Comparison of ENCODE assay signal across 8 cellular contexts in the genomic region with DNA sequence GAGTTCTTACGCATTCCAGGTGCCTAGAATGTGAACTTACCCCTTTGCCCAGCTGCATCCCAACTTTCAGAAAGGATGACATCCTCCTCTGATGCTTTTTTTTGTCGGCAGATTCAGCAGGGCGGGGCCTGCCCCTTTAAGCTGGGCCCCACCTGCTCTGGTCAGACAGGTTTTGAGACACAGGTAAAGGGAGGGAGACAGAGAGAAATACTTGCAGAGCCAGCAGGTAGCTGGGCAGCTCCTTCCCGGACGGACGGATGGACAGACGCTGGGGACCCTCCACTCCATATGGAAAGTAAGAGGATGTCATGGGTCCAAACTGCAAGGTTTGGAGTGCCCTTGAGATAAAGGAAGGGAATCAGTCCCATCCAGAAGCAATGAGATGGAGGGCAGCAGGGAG. TPM values are rescaled to one million over a fixed set of nuclear protein-coding genes. Genes with fewer than 3 reads are reported as not detected.
A peak's percentile ranks its signal among the peaks of the same experiment; 100 is the strongest.
DNase-seq lines count a peak whose midpoint lies in the region; ATAC-seq, FAIRE-seq and TF ChIP-seq lines count a peak whose summit lies in the region.

A gene with protein sequence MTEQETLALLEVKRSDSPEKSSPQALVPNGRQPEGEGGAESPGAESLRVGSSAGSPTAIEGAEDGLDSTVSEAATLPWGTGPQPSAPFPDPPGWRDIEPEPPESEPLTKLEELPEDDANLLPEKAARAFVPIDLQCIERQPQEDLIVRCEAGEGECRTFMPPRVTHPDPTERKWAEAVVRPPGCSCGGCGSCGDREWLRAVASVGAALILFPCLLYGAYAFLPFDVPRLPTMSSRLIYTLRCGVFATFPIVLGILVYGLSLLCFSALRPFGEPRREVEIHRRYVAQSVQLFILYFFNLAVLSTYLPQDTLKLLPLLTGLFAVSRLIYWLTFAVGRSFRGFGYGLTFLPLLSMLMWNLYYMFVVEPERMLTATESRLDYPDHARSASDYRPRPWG (plus strand): TSS at position 214 of the 400 bp plus-strand sequence. CDS start 902 bp downstream, outside the sequence.

- H3K4me1 ChIP-seq in adrenal gland (replicated peaks in 1 of 2) = peaks cover 16 to 26% of the 10 kb centered on the region in 2 donors
- peaks cover 33% of the 10 kb centered on the region for H3K4me1 ChIP-seq in HepG2 (ENCODE audit: insufficient read depth, low read length)
- H3K4me1 ChIP-seq in tibial artery = peaks cover 0 to 52% (median 22%) of the 10 kb centered on the region in 4 donors

- CTCF ChIA-PET in HepG2 (lab: Yijun Ruan, JAX; ENCODE audit: low intra/inter-chr PET ratio, low total read pairs) = no interaction called here

- TF ChIP-seq EP300 in HepG2 (IDR thresholded peaks at IDR 0.05; ENCODE audit: low read depth in 2 of 2, low read length in 2 of 2) = no peak
- no peak for TF ChIP-seq EP300 in HepG2 (CRISPR knock-in tag; IDR thresholded peaks at IDR 0.05; ENCODE audit: borderline replicate concordance)

- WGBS in adrenal gland, 4 donors = 88 to 92% (median 91%) methylated on average over 7 of the region's 7 CpGs
- 93% methylated on average over 7 of the region's 7 CpGs for WGBS in HepG2 (ENCODE audit: low lambda C conversion rate)

- H3K79me2 ChIP-seq in HepG2 (ENCODE audit: insufficient read depth, low read length) = peaks cover 43% of the 10 kb centered on the region

- POLR2A ChIA-PET in HepG2 (lab: Yijun Ruan, JAX) = interaction anchor here (1.9 to 7.1 kb wide), 3 partner anchors 11 to 88 kb away, joined by 6 to 115 read pairs (median 9); partner anchors contain the start of genes GLMP and VHLL

- FAIRE-seq in HepG2 (lab: Jason Lieb, UNC) = no peak

- H4K20me1 ChIP-seq in HepG2 (ENCODE audit: insufficient read depth, low read length) = peaks cover 14% of the 10 kb centered on the region

- H3K9me3 Mint-ChIP-seq in activated T-cell treated with anti-CD3 and anti-CD28 coated beads, Interleukin-2, amount 50 U/mL, for 4 hours = no peaks in the 10 kb centered on the region

- H3K36me3 Mint-ChIP-seq in activated T-cell treated with anti-CD3 and anti-CD28 coated beads, Interleukin-2, amount 50 U/mL, for 4 hours (ENCODE audit: insufficient read depth) = peaks cover 9% of the 10 kb centered on the region

- in situ Hi-C loops in HepG2 (cut with HindIII; ENCODE audit: extremely low pct_ligation_motif_present, low pct_unique_long_range_greater_than_20kb) = no loop called here

- H3K36me3 ChIP-seq in adrenal gland (replicated peaks in 1 of 2) = no peaks in the 10 kb centered on the region
- H3K36me3 ChIP-seq in HepG2 (replicated peaks in 1 of 2; ENCODE audit: control insufficient read depth in 1 of 2, insufficient read depth in 2 of 2, low read length in 2 of 2) = peaks cover 3 to 15% of the 10 kb centered on the region in 2 experiments; a peak in 4 of 5 replicates
- H3K36me3 ChIP-seq in tibial artery = peaks cover 0 to 22% (median 9%) of the 10 kb centered on the region in 3 donors

- H3K27me3 Mint-ChIP-seq in activated T-cell treated with anti-CD3 and anti-CD28 coated beads, Interleukin-2, amount 50 U/mL, for 4 hours (ENCODE audit: low read depth) = no peaks in the 10 kb centered on the region

- TF ChIP-seq POLR2A in adrenal gland (IDR thresholded peaks at IDR 0.05) = no peak
- TF ChIP-seq POLR2A in HepG2 (IDR thresholded peaks at IDR 0.05; ENCODE audit: insufficient read depth in 1 of 2, low read depth in 2 of 2, low read length in 2 of 2) = no peak

- intact Hi-C loops in adrenal gland (cut with DNase I) (no loop called here), HepG2 (cut with micrococcal nuclease; ENCODE audit: unreplicated experiment) (no loop called here), tibial artery (cut with DNase I; ENCODE audit: low total_unique reads) (loop anchor here (2.0 kb wide), 1 partner anchor 57 kb away; no protein-coding TSS in a partner anchor)

- no peak for DNase-seq in activated T-cell treated with anti-CD3 and anti-CD28 coated beads, Interleukin-2, amount 50 U/mL, for 4 hours
- no peak for DNase-seq in activated T-cell treated with anti-CD3 and anti-CD28 coated beads, Interleukin-2, amount 50 U/mL, for 48 hours
- no peak for DNase-seq in adrenal gland
- DNase-seq in HepG2 (ENCODE audit: low spot score) = no peak
- no peak for DNase-seq in tibial artery
- no peak for DNase-seq in germinal center (ENCODE audit: low spot score)

- peak within 1 kb of the TSS in 3 of 5 donors; percentile 82 to 90 (median 86) for H3K27ac ChIP-seq in adrenal gland
- peak within 1 kb of the TSS; percentile 78 for H3K27ac ChIP-seq in HepG2 (ENCODE audit: extremely low read length, insufficient read depth, low read length)
- H3K27ac ChIP-seq in tibial artery = peak within 1 kb of the TSS; percentile 84 to 90

- H3K4me3 ChIP-seq in adrenal gland (peak within 1 kb of the TSS in 3 of 4 donors; percentile 53 to 79 (median 78)), HepG2 (replicated peaks in 1 of 3; ENCODE audit: insufficient read depth in 1 of 3, low read depth in 2 of 3, low read length in 3 of 3) (peak within 1 kb of the TSS; percentile 71 to 95 (median 87)), tibial artery (peak within 1 kb of the TSS; percentile 77 to 94)

- no TSS peak for BruUV-seq in HepG2 (replicated peaks; lab: Mats Ljungman, UMichigan)

- peak within 1 kb of the TSS; percentile 96 for H3K9ac ChIP-seq in HepG2 (ENCODE audit: insufficient read depth, low read depth, low read length)

- TF ChIP-seq RAD21 in HepG2 (CRISPR knock-in tag; IDR thresholded peaks at IDR 0.05) = no peak

- no peaks in the 10 kb centered on the region for H3K27me3 ChIP-seq in adrenal gland
- H3K27me3 ChIP-seq in HepG2 (ENCODE audit: control insufficient read depth in 1 of 2, insufficient read depth in 2 of 2, low read length in 2 of 2) = no peaks in the 10 kb centered on the region; a peak in 1 of 5 replicates
- no peaks in the 10 kb centered on the region for H3K27me3 ChIP-seq in tibial artery

- peak within 1 kb of the TSS; percentile 77 for H2AFZ ChIP-seq in HepG2 (ENCODE audit: low read length)

- no peak for ATAC-seq in activated T-cell treated with anti-CD3 and anti-CD28 coated beads, Interleukin-2, amount 50 U/mL, for 4 hours
- no peak for ATAC-seq in HepG2
- ATAC-seq in GM21717 (IDR thresholded peaks at IDR 0.05; ENCODE audit: unreplicated experiment) = no peak
- ATAC-seq in HG02759 (IDR thresholded peaks at IDR 0.05; ENCODE audit: unreplicated experiment) = no peak

- TF ChIP-seq CTCF in adrenal gland (IDR thresholded peaks at IDR 0.05) (no peak), HepG2 (CRISPR knock-in tag; IDR thresholded peaks at IDR 0.05) (no peak), tibial artery (IDR thresholded peaks at IDR 0.05) (no peak)

- H3K4me2 ChIP-seq in HepG2 (ENCODE audit: low read depth, low read length) = peak within 1 kb of the TSS; percentile 86

- no peaks in the 10 kb centered on the region for H3K9me3 ChIP-seq in adrenal gland (replicated peaks in 1 of 3)
- H3K9me3 ChIP-seq in HepG2 (ENCODE audit: low read length) = no peaks in the 10 kb centered on the region
- H3K9me3 ChIP-seq in tibial artery = no peaks in the 10 kb centered on the region

- peaks cover 34% of the 10 kb centered on the region for H3K4me1 Mint-ChIP-seq in activated T-cell treated with anti-CD3 and anti-CD28 coated beads, Interleukin-2, amount 50 U/mL, for 4 hours (ENCODE audit: low read depth)

- peak within 1 kb of the TSS; percentile 98 for H3K4me3 Mint-ChIP-seq in activated T-cell treated with anti-CD3 and anti-CD28 coated beads, Interleukin-2, amount 50 U/mL, for 4 hours

TF ChIP-seq in HepG2, 621 proteins besides CTCF, POLR2A, EP300 and RAD21 (continues in another document):
- no peak for TF ChIP-seq DNMT1 (CRISPR knock-in tag; IDR thresholded peaks at IDR 0.05)
- TF ChIP-seq ZZZ3 (CRISPR knock-in tag; IDR thresholded peaks at IDR 0.05; ENCODE audit: borderline replicate concordance) = no peak
- no peak for TF ChIP-seq HNF4G (IDR thresholded peaks at IDR 0.05; ENCODE audit: borderline replicate concordance, low read depth, low read length)
- TF ChIP-seq HNF4G (CRISPR knock-in tag; IDR thresholded peaks at IDR 0.05; ENCODE audit: borderline replicate concordance, low read depth) = no peak

RNA-seq across cellular contexts. Expression of the gene that starts here (rescaled TPM):
- 1 to 10 TPM; 6.3 to 6.9 (median 6.4) TPM for total RNA-seq in activated T-cell treated with anti-CD3 and anti-CD28 coated beads, Interleukin-2, amount 50 U/mL, for 4 hours
- total RNA-seq in adrenal gland (1 to 10 TPM; 1.0 to 6.3 (median 3.1) TPM), HepG2 (2016; rRNA removed; fragmentation: Illumina TruSeq; extraction: Trizol) (1.0 and 1.9 TPM in 2 replicates)
- polyA plus RNA-seq in adrenal gland (1 to 10 TPM; 1.7 to 6.1 (median 4.4) TPM), HepG2 (2011; rRNA removed) (0.99 and 1.2 TPM in 2 replicates)
- total RNA-seq in HepG2 (2016; cell fraction: cytosol; rRNA removed; fragmentation: Illumina TruSeq; extraction: Trizol; ENCODE audit: low read depth) = 1.1 and 1.5 TPM in 2 replicates
- total RNA-seq in HepG2 (2016; cell fraction: insoluble cytoplasmic fraction; rRNA removed; fragmentation: Illumina TruSeq; extraction: Trizol) = 0.64 and 1.5 TPM in 2 replicates
- total RNA-seq in HepG2 (2016; cell fraction: membrane; rRNA removed; fragmentation: Illumina TruSeq; extraction: Trizol) = 1.1 and 1.3 TPM in 2 replicates
- 2.0 and 2.1 TPM in 2 replicates for total RNA-seq in HepG2 (2016; cell fraction: nucleus; rRNA removed; fragmentation: Illumina TruSeq; extraction: Trizol)
- 0.76 and 0.85 TPM in 2 replicates for polyA plus RNA-seq in HepG2 (2011; cell fraction: cytosol; rRNA removed)
- polyA plus RNA-seq in HepG2 (2011; cell fraction: nucleus; rRNA removed) = 5.2 and 5.4 TPM in 2 replicates
- 1.4 and 1.9 TPM in 2 replicates for polyA plus RNA-seq in HepG2 (2012)
- 0.53 and 0.85 TPM in 2 replicates for polyA plus RNA-seq in HepG2 (2016; cell fraction: cytosol; fragmentation: Illumina TruSeq; extraction: Trizol; ENCODE audit: low read depth)
- 1.1 and 1.6 TPM in 2 replicates for polyA plus RNA-seq in HepG2 (2016; cell fraction: insoluble cytoplasmic fraction; fragmentation: Illumina TruSeq; extraction: Trizol; ENCODE audit: low read depth)
- 1.3 and 1.7 TPM in 2 replicates for polyA plus RNA-seq in HepG2 (2016; cell fraction: membrane; fragmentation: Illumina TruSeq; extraction: Trizol; ENCODE audit: low read depth)
- 5.3 and 6.9 TPM in 2 replicates for polyA plus RNA-seq in HepG2 (2016; cell fraction: nucleus; fragmentation: Illumina TruSeq; extraction: Trizol; ENCODE audit: insufficient read depth, low read depth)
- polyA minus RNA-seq in HepG2 (2011; rRNA and poly(A)+ RNA removed; ENCODE audit: low replicate concordance) = 2.6 and 8.0 TPM in 2 replicates
- polyA minus RNA-seq in HepG2 (2011; cell fraction: cytosol; rRNA and poly(A)+ RNA removed) = 0.40 and 0.44 TPM in 2 replicates
- 3.3 and 5.2 TPM in 2 replicates for polyA minus RNA-seq in HepG2 (2011; cell fraction: nucleus; rRNA and poly(A)+ RNA removed)
